1 cellular context compared by ENCODE assay signal in the genomic region with DNA sequence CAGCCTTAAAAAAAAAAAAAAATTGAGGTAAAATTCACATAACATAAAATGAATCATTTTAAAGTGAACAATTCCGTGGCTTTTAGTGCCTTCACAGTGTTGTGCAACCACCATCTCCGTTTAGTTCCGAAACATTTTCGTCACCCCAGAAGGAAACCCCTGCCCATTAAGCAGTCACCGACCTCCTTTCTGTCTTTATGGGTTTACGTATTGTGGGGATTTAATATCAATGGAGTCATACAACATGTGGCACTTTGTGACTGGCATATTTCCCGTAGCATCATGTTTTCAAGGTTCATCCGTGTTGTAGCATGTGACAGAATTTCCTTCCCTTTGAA.
TF ChIP-seq lines count a peak whose summit lies in the region.

No MANE protein-coding gene starts in this region.

TF ChIP-seq in HepG2, 621 proteins besides CTCF, POLR2A, EP300 and RAD21 (continued from another document):
- TF ChIP-seq, protein P1, sequence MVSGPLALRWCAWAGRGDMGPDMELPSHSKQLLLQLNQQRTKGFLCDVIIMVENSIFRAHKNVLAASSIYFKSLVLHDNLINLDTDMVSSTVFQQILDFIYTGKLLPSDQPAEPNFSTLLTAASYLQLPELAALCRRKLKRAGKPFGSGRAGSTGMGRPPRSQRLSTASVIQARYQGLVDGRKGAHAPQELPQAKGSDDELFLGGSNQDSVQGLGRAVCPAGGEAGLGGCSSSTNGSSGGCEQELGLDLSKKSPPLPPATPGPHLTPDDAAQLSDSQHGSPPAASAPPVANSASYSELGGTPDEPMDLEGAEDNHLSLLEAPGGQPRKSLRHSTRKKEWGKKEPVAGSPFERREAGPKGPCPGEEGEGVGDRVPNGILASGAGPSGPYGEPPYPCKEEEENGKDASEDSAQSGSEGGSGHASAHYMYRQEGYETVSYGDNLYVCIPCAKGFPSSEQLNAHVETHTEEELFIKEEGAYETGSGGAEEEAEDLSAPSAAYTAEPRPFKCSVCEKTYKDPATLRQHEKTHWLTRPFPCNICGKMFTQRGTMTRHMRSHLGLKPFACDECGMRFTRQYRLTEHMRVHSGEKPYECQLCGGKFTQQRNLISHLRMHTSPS (CRISPR knock-in tag; IDR thresholded peaks at IDR 0.05; ENCODE audit: low read depth), result no peak
TF ChIP-seq in HepG2: peak in this region for 1.
